Comparison of ENCODE assay signal across 14 cellular contexts in genomic region chr7:45239486-45239885, GRCh38.
A peak's percentile ranks its signal among the peaks of the same experiment; 100 is the strongest.
DNase-seq lines count a peak whose midpoint lies in the region; ATAC-seq and TF ChIP-seq lines count a peak whose summit lies in the region.
"Had no signal": no experiment of that assay in that cellular context is flagged by ENCODE, and none has a peak within 500 bp of the region (broad histone marks: within the 10 kb centered on the region; RNA-seq: fewer than 3 reads in every experiment).

No MANE protein-coding gene starts in this region.

- no peak overlapping the region for H3K9ac ChIP-seq in IMR-90 (ENCODE audit: low read depth, low read length)

- 24% methylated on average over 3 of the region's 6 CpGs; no CpG with 5 or more reads in 1 of the 2 experiments for WGBS in IMR-90 (ENCODE audit: extremely low coverage in 2 of 2, insufficient read length in 1 of 2), 2 experiments

- CTCF ChIA-PET in IMR-90 (lab: Yijun Ruan, JAX), result no interaction called here

- H2BK120ac ChIP-seq in IMR-90 (ENCODE audit: low read depth, low read length), result no peak overlapping the region

- no peak overlapping the region for H4K91ac ChIP-seq in IMR-90 (ENCODE audit: insufficient read depth, low read depth, low read length)

- no peaks in the 10 kb centered on the region for H4K20me1 ChIP-seq in IMR-90 (ENCODE audit: insufficient read depth, low read length)

- H4K5ac ChIP-seq in IMR-90 (ENCODE audit: low read depth, low read length), result no peak overlapping the region

- no TSS peak for BruUV-seq in IMR-90 (replicated peaks; lab: Mats Ljungman, UMichigan)

- H3K14ac ChIP-seq in IMR-90 (replicated peaks; ENCODE audit: low read depth, low read length), result no peak overlapping the region

- no peak overlapping the region for H3K56ac ChIP-seq in IMR-90 (ENCODE audit: extremely low read depth, insufficient read depth, low read length)

- peak; percentile 62 for ATAC-seq in IMR-90 (ENCODE audit: low read depth)
- no peak for ATAC-seq in GM21528 (IDR thresholded peaks at IDR 0.05; ENCODE audit: low FRiP score, unreplicated experiment)
- ATAC-seq: pancreas; stimulated activated naive B cell treated with anti-CD40 and anti-IgM and Interleukin-4, amounts not matched to agents 10 μg/mL and 1 μg/mL and 100 μg/mL, for 72 hours had no signal

- TF ChIP-seq CTCF in AG10803 (conservative IDR thresholded peaks at IDR 0.05; ENCODE audit: low read length) (no peak), IMR-90 (conservative IDR thresholded peaks at IDR 0.05; ENCODE audit: low read depth, low read length) (no peak), uterus (IDR thresholded peaks at IDR 0.05) (no peak)

- in situ Hi-C loops in IMR-90 (cut with MboI; ENCODE audit: low sequenced_read_pairs), result no loop called here

- H3K4ac ChIP-seq in IMR-90 (ENCODE audit: low read depth, low read length), result no peak overlapping the region

- intact Hi-C loops in IMR-90 (cut with micrococcal nuclease) (no loop called here), uterus (cut with DNase I; ENCODE audit: low total_unique reads) (no loop called here)

- no peak overlapping the region for H4K8ac ChIP-seq in IMR-90 (ENCODE audit: low read depth in 2 of 2, low read length in 2 of 2)

- DNase-seq in AG10803 (ENCODE audit: low read depth) (peak; percentile 82), IMR-90 (peak; percentile 62), dedifferentiated amniotic fluid mesenchymal stem cell (ENCODE audit: extremely low spot score) (peak; percentile 15), lung microvascular endothelial cell (ENCODE audit: low read depth in 2 of 2) (peak; percentile 59 to 74), uterus (no peak), COLO668 (lab: John Stamatoyannopoulos, UW; ENCODE audit: unreplicated experiment) (no peak), NCI-H345 treated with DMSO at 0.1 percent for 48 hours (lab: John Stamatoyannopoulos, UW; ENCODE audit: unreplicated experiment) (no peak)
- DNase-seq: activated gamma-delta T cell; Caco-2; NCI-H1930; pancreas; stimulated activated naive B cell treated with anti-CD40 and anti-IgM and Interleukin-4, amounts not matched to agents 10 μg/mL and 1 μg/mL and 100 μg/mL, for 72 hours; T-helper 1 cell had no signal

- H3K9me1 ChIP-seq in IMR-90 (ENCODE audit: insufficient read depth, low read length), result no peaks in the 10 kb centered on the region

- TF ChIP-seq RAD21 in IMR-90 (IDR thresholded peaks at IDR 0.05; ENCODE audit: low read length), result no peak

- dilution Hi-C loops in IMR-90 (cut with HindIII; ENCODE audit: low sequenced_read_pairs, unreplicated experiment), result no loop called here

- no peak overlapping the region for H2AK5ac ChIP-seq in IMR-90 (ENCODE audit: low read depth, low read length)

- H3K4me3 ChIP-seq in AG10803 (ENCODE audit: low read length) (no peak overlapping the region), IMR-90 (ENCODE audit: insufficient read depth, low read depth, low read length) (no peak overlapping the region), uterus (no peak overlapping the region)
- H3K4me3 ChIP-seq: pancreas had no signal

- peaks cover 17% of the 10 kb centered on the region for H3K27me3 ChIP-seq in IMR-90 (ENCODE audit: control insufficient read depth, insufficient read depth, low read length)
- no peaks in the 10 kb centered on the region for H3K27me3 ChIP-seq in uterus
- H3K27me3 ChIP-seq: pancreas had no signal

- H3K79me1 ChIP-seq in IMR-90 (ENCODE audit: low read depth in 1 of 2, low read length in 2 of 2), result no peaks in the 10 kb centered on the region

- H2AK9ac ChIP-seq in IMR-90 (replicated peaks; ENCODE audit: low read depth, low read length, poor library complexity), result no peak overlapping the region

- H3K27ac ChIP-seq in IMR-90 (ENCODE audit: insufficient read depth, low read length) (no peak overlapping the region), uterus (no peak overlapping the region)
- H3K27ac ChIP-seq: pancreas had no signal

- H3K18ac ChIP-seq in IMR-90 (ENCODE audit: low read depth, low read length), result no peak overlapping the region

- H2AFZ ChIP-seq in IMR-90 (replicated peaks; ENCODE audit: low read length, poor library complexity), result no peak overlapping the region

- no peak for TF ChIP-seq POLR2A in IMR-90 (IDR thresholded peaks at IDR 0.05; ENCODE audit: low read depth, low read length)
- no peak for TF ChIP-seq POLR2A in uterus (IDR thresholded peaks at IDR 0.05)

- H2BK5ac ChIP-seq in IMR-90 (ENCODE audit: low read depth, low read length, poor library complexity, severe bottlenecking), result no peak overlapping the region

- H2BK20ac ChIP-seq in IMR-90 (ENCODE audit: low read depth, low read length), result no peak overlapping the region

- no peaks in the 10 kb centered on the region for H3K9me3 ChIP-seq in IMR-90 (ENCODE audit: control insufficient read depth, insufficient read depth, low read length)
- no peaks in the 10 kb centered on the region for H3K9me3 ChIP-seq in uterus
- H3K9me3 ChIP-seq: pancreas had no signal

- POLR2A ChIA-PET in IMR-90 (lab: Charles Lee; ENCODE audit: unreplicated experiment), result no interaction called here

- H3K4me1 ChIP-seq in IMR-90 (ENCODE audit: control insufficient read depth, insufficient read depth, low read length), result no peaks in the 10 kb centered on the region
- no peaks in the 10 kb centered on the region for H3K4me1 ChIP-seq in uterus
- H3K4me1 ChIP-seq: Caco-2, pancreas had no signal

- H3K36me3 ChIP-seq in IMR-90 (ENCODE audit: control insufficient read depth, insufficient read depth, low read length) (no peaks in the 10 kb centered on the region), uterus (no peaks in the 10 kb centered on the region)
- H3K36me3 ChIP-seq: pancreas had no signal

- no peak overlapping the region for H3K4me2 ChIP-seq in IMR-90 (ENCODE audit: low read depth, low read length)

- H3K23ac ChIP-seq in IMR-90 (ENCODE audit: low read depth, low read length), result no peak overlapping the region

- H2BK15ac ChIP-seq in IMR-90 (ENCODE audit: low read depth, low read length), result no peak overlapping the region

TF ChIP-seq in IMR-90, 13 proteins besides CTCF, POLR2A, EP300 and RAD21:
- TF ChIP-seq USF2 (IDR thresholded peaks at IDR 0.05; ENCODE audit: low read depth, low read length) (no peak), MAFK (IDR thresholded peaks at IDR 0.05; ENCODE audit: low read depth, low read length) (no peak), BHLHE40 (IDR thresholded peaks at IDR 0.05; ENCODE audit: low read depth, low read length) (no peak), RCOR1 (IDR thresholded peaks at IDR 0.05; ENCODE audit: insufficient replicate concordance, low read length) (no peak), NFE2L2 (IDR thresholded peaks at IDR 0.05; ENCODE audit: low read depth, low read length) (no peak), SMC3 (IDR thresholded peaks at IDR 0.05; ENCODE audit: low read depth, low read length) (no peak), MAZ (IDR thresholded peaks at IDR 0.05; ENCODE audit: borderline replicate concordance, low read depth, low read length) (no peak), MXI1 (IDR thresholded peaks at IDR 0.05; ENCODE audit: borderline replicate concordance, low read depth, low read length) (no peak), ELK1 (IDR thresholded peaks at IDR 0.05; ENCODE audit: borderline replicate concordance, low read depth, low read length) (no peak)

Comparison
In these comparisons a context has a peak if more than half of its experiments do, and no peak if none do; other contexts are left out.
1. DNase-seq: peak in AG10803 (single experiment), IMR-90 (single experiment), dedifferentiated amniotic fluid mesenchymal stem cell (single experiment) and lung microvascular endothelial cell (2 of 2); none in uterus (0 of 2), COLO668 (single experiment) and NCI-H345 treated with DMSO at 0.1 percent for 48 hours (single experiment).